8 cellular contexts compared by ENCODE assay signal in the genomic region with DNA sequence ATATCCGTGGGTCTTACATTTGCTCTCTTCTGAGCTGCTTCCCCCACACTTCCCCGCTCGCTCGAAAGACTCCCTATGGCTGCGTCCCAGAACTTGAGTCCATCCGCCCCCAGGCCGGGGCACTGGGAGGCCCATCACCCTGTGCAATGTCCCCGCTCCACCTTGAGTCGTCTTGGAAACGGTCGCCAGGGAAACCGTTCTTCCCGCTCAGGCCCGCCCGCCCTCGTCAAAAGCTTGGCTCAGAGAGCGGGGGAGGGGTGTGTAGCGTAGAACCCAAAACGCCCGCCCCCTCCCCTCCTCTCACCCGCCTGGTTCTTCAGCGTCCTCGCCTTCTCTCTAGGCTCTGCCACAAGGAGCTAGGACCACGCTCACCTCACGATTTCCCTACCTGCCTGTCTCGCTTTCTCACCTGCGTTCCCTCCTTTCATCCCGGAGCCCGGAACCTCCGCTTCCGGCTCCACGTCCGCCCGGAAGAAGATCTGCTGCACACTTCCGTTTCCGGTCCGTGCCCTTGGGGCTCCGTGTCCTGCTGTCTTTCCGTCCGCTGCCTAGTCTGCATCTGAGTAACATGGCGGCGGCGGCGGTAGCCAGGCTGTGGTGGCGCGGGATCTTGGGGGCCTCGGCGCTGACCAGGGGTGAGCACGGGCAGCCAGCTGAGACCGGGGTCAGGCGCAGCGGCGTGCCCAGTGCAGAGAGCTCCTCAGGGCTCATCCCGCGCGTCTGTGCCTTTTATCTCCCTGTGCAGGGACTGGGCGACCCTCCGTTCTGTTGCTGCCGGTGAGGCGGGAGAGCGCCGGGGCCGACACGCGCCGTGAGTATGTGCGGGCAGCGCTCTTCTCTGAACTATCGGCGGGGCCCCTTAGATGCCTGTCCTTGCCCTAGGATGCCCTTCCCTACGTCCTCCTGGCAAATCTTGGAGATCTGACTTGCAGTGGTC. TPM values are rescaled to one million over a fixed set of nuclear protein-coding genes. Genes with fewer than 3 reads are reported as not detected.
DNase-seq lines count a peak whose midpoint lies in the region; ATAC-seq, FAIRE-seq and TF ChIP-seq lines count a peak whose summit lies in the region.

A gene (minus strand): TSS at position 447 of the 937 bp plus-strand sequence. CDS start 19 bp downstream, at position 428.
A gene (plus strand): TSS at position 551 of the 937 bp plus-strand sequence. CDS start 18 bp downstream, at position 569.

- no peaks in the 10 kb centered on the region for H3K9me3 ChIP-seq in HepG2 (ENCODE audit: low read length)

- CTCF ChIA-PET in HepG2 (lab: Yijun Ruan, JAX; ENCODE audit: low intra/inter-chr PET ratio, low total read pairs) = interaction anchor here (1.0 kb wide), 1 partner anchor 25 kb away, joined by 3 read pairs; no protein-coding TSS in a partner anchor

- H2AFZ ChIP-seq in HepG2 (ENCODE audit: low read length) = peak within 1 kb of the TSS; percentile 85

- no peaks in the 10 kb centered on the region for H3K27me3 Mint-ChIP-seq in dendritic cell treated with granulocyte-macrophage colony-stimulating factor and Interleukin-4, amounts not matched to agents 40 ng/mL and 50 ng/mL, for 4 days

- peaks cover 7 to 33% of the 10 kb centered on the region in 2 experiments for H3K36me3 ChIP-seq in HepG2 (replicated peaks in 1 of 2; ENCODE audit: control insufficient read depth in 1 of 2, insufficient read depth in 2 of 2, low read length in 2 of 2)

- peak within 1 kb of the TSS; percentile 93 for H3K27ac Mint-ChIP-seq in dendritic cell treated with granulocyte-macrophage colony-stimulating factor and Interleukin-4, amounts not matched to agents 40 ng/mL and 50 ng/mL, for 4 days

- no peaks in the 10 kb centered on the region for H4K20me1 ChIP-seq in HepG2 (ENCODE audit: insufficient read depth, low read length)

- peak within 1 kb of the TSS; percentile 90 for H3K4me3 Mint-ChIP-seq in dendritic cell treated with granulocyte-macrophage colony-stimulating factor and Interleukin-4, amounts not matched to agents 40 ng/mL and 50 ng/mL, for 4 days

- WGBS in HepG2 (ENCODE audit: low lambda C conversion rate) = under 1% methylated on average over 33 of the region's 71 CpGs

- peaks cover 24% of the 10 kb centered on the region for H3K4me1 ChIP-seq in HepG2 (ENCODE audit: insufficient read depth, low read length)

- peak; percentile 51; the same call in 1 of the 2 replicates for TF ChIP-seq RAD21 in HepG2 (CRISPR knock-in tag; IDR thresholded peaks at IDR 0.05)

- H3K27me3 ChIP-seq in HepG2 (ENCODE audit: control insufficient read depth in 1 of 2, insufficient read depth in 2 of 2, low read length in 2 of 2) = no peaks in the 10 kb centered on the region; a peak in 1 of 5 replicates

- peak within 1 kb of the TSS; percentile 73 for H3K4me2 ChIP-seq in HepG2 (ENCODE audit: low read depth, low read length)

- TF ChIP-seq POLR2A in HepG2 (IDR thresholded peaks at IDR 0.05; ENCODE audit: insufficient read depth in 1 of 2, low read depth in 2 of 2, low read length in 2 of 2) = peak; percentile 56 to 86; a peak in 3 of 4 replicates

- FAIRE-seq in HepG2 (lab: Jason Lieb, UNC) = peak; percentile 4

- H3K4me3 ChIP-seq in HepG2 (replicated peaks in 1 of 3; ENCODE audit: insufficient read depth in 1 of 3, low read depth in 2 of 3, low read length in 3 of 3) = peak within 1 kb of the TSS; percentile 95 to 99 (median 97)

- peak in 1 of 2 experiments; percentile 55; a peak in 2 of 4 replicates for TF ChIP-seq EP300 in HepG2 (IDR thresholded peaks at IDR 0.05; ENCODE audit: low read depth in 2 of 2, low read length in 2 of 2)
- TF ChIP-seq EP300 in HepG2 (CRISPR knock-in tag; IDR thresholded peaks at IDR 0.05; ENCODE audit: borderline replicate concordance) = peak; percentile 72

- H3K27ac ChIP-seq in C4-2B (peak within 1 kb of the TSS; percentile 98), HepG2 (ENCODE audit: extremely low read length, insufficient read depth, low read length) (peak within 1 kb of the TSS; percentile 82)

- BruUV-seq in HepG2 (replicated peaks; lab: Mats Ljungman, UMichigan) = TSS peak; percentile 83

- H3K9me3 Mint-ChIP-seq in dendritic cell treated with granulocyte-macrophage colony-stimulating factor and Interleukin-4, amounts not matched to agents 40 ng/mL and 50 ng/mL, for 4 days = no peaks in the 10 kb centered on the region

- peaks cover 42% of the 10 kb centered on the region for H3K4me1 Mint-ChIP-seq in dendritic cell treated with granulocyte-macrophage colony-stimulating factor and Interleukin-4, amounts not matched to agents 40 ng/mL and 50 ng/mL, for 4 days (ENCODE audit: low read depth)

- no peak for TF ChIP-seq CTCF in C4-2B (conservative IDR thresholded peaks at IDR 0.05)
- peak; percentile 20; the same call in 1 of the 2 replicates for TF ChIP-seq CTCF in HepG2 (CRISPR knock-in tag; IDR thresholded peaks at IDR 0.05)

- peak; percentile 96 for DNase-seq in NCI-H748 (lab: John Stamatoyannopoulos, UW; ENCODE audit: unreplicated experiment)
- peak; percentile 85 for DNase-seq in activated CD4-positive, alpha-beta T cell treated with anti-CD3 and anti-CD28 coated beads, Interleukin-2, amount 50 U/mL, for 1 hour
- DNase-seq in HepG2 (ENCODE audit: low spot score) = peak; percentile 77
- DNase-seq in stimulated activated CD4-positive, alpha-beta T cell treated with anti-CD3 and anti-CD28 coated beads, Interleukin-2, amount 100 ng/mL, for 48 hours = peak; percentile 92 to 93

- peak; percentile 96 for ATAC-seq in GM19395 (IDR thresholded peaks at IDR 0.05; ENCODE audit: unreplicated experiment)
- peak; percentile 73 for ATAC-seq in HG03558 (IDR thresholded peaks at IDR 0.05; ENCODE audit: extremely low read depth, unreplicated experiment)
- ATAC-seq in HepG2 = peak; percentile 95

- POLR2A ChIA-PET in HepG2 (lab: Yijun Ruan, JAX) = interaction anchor here (0.8 to 2.2 kb wide), 7 partner anchors 9 to 38 kb away, joined by 3 to 15 read pairs (median 5); a partner anchor contains a TSS

- H3K36me3 Mint-ChIP-seq in dendritic cell treated with granulocyte-macrophage colony-stimulating factor and Interleukin-4, amounts not matched to agents 40 ng/mL and 50 ng/mL, for 4 days (ENCODE audit: low read depth) = peaks cover 85% of the 10 kb centered on the region

- H3K9ac ChIP-seq in HepG2 (ENCODE audit: insufficient read depth, low read depth, low read length) = peak within 1 kb of the TSS; percentile 96

- peaks cover 24% of the 10 kb centered on the region for H3K79me2 ChIP-seq in HepG2 (ENCODE audit: insufficient read depth, low read length)

- intact Hi-C loops in dendritic cell treated with granulocyte-macrophage colony-stimulating factor and Interleukin-4, amounts not matched to agents 40 ng/mL and 50 ng/mL, for 4 days (cut with micrococcal nuclease) = loop anchor here (5.0 kb wide), 1 partner anchor 34 kb away; no protein-coding TSS in a partner anchor
- intact Hi-C loops in HepG2 (cut with micrococcal nuclease; ENCODE audit: unreplicated experiment) = no loop called here

- in situ Hi-C loops in HepG2 (cut with HindIII; ENCODE audit: extremely low pct_ligation_motif_present, low pct_unique_long_range_greater_than_20kb) = no loop called here

RNA-seq across cellular contexts. Expression of the first gene that starts in this region (rescaled TPM):
- 12.8 and 16.3 TPM in 2 replicates for total RNA-seq in HepG2 (2016; rRNA removed; fragmentation: Illumina TruSeq; extraction: Trizol)
- 1.7 and 3.2 TPM in 2 replicates for total RNA-seq in HepG2 (2016; cell fraction: cytosol; rRNA removed; fragmentation: Illumina TruSeq; extraction: Trizol; ENCODE audit: low read depth)
- 11.8 and 15.3 TPM in 2 replicates for total RNA-seq in HepG2 (2016; cell fraction: insoluble cytoplasmic fraction; rRNA removed; fragmentation: Illumina TruSeq; extraction: Trizol)
- total RNA-seq in HepG2 (2016; cell fraction: membrane; rRNA removed; fragmentation: Illumina TruSeq; extraction: Trizol) = 4.6 and 5.3 TPM in 2 replicates
- 6.6 and 6.7 TPM in 2 replicates for total RNA-seq in HepG2 (2016; cell fraction: nucleus; rRNA removed; fragmentation: Illumina TruSeq; extraction: Trizol)
- 8.5 and 10.4 TPM in 2 replicates for polyA plus RNA-seq in HepG2 (2011; rRNA removed)
- polyA plus RNA-seq in HepG2 (2011; cell fraction: cytosol; rRNA removed) = 10.7 and 10.9 TPM in 2 replicates
- polyA plus RNA-seq in HepG2 (2011; cell fraction: nucleus; rRNA removed) = 4.4 and 5.2 TPM in 2 replicates
- 6.3 and 8.1 TPM in 2 replicates for polyA plus RNA-seq in HepG2 (2012)
- polyA plus RNA-seq in HepG2 (2016; cell fraction: cytosol; fragmentation: Illumina TruSeq; extraction: Trizol; ENCODE audit: low read depth) = 0.88 and 1.1 TPM in 2 replicates
- 13.5 and 13.9 TPM in 2 replicates for polyA plus RNA-seq in HepG2 (2016; cell fraction: insoluble cytoplasmic fraction; fragmentation: Illumina TruSeq; extraction: Trizol; ENCODE audit: low read depth)
- 2.7 and 3.1 TPM in 2 replicates for polyA plus RNA-seq in HepG2 (2016; cell fraction: membrane; fragmentation: Illumina TruSeq; extraction: Trizol; ENCODE audit: low read depth)
- polyA plus RNA-seq in HepG2 (2016; cell fraction: nucleus; fragmentation: Illumina TruSeq; extraction: Trizol; ENCODE audit: insufficient read depth, low read depth) = 7.0 and 7.3 TPM in 2 replicates
- 23.9 and 78.0 TPM in 2 replicates for polyA minus RNA-seq in HepG2 (2011; rRNA and poly(A)+ RNA removed; ENCODE audit: low replicate concordance)
- 6.1 and 7.7 TPM in 2 replicates for polyA minus RNA-seq in HepG2 (2011; cell fraction: cytosol; rRNA and poly(A)+ RNA removed)
- 6.1 and 6.6 TPM in 2 replicates for polyA minus RNA-seq in HepG2 (2011; cell fraction: nucleus; rRNA and poly(A)+ RNA removed)

RNA-seq across cellular contexts. Expression of the second gene that starts in this region (rescaled TPM):
- 151 and 177 TPM in 2 replicates for total RNA-seq in HepG2 (2016; rRNA removed; fragmentation: Illumina TruSeq; extraction: Trizol)
- 63.9 and 66.7 TPM in 2 replicates for total RNA-seq in HepG2 (2016; cell fraction: cytosol; rRNA removed; fragmentation: Illumina TruSeq; extraction: Trizol; ENCODE audit: low read depth)
- total RNA-seq in HepG2 (2016; cell fraction: insoluble cytoplasmic fraction; rRNA removed; fragmentation: Illumina TruSeq; extraction: Trizol) = 156 and 192 TPM in 2 replicates
- total RNA-seq in HepG2 (2016; cell fraction: membrane; rRNA removed; fragmentation: Illumina TruSeq; extraction: Trizol) = 73.2 and 73.9 TPM in 2 replicates
- 95.2 and 101 TPM in 2 replicates for total RNA-seq in HepG2 (2016; cell fraction: nucleus; rRNA removed; fragmentation: Illumina TruSeq; extraction: Trizol)
- 136 and 184 TPM in 2 replicates for polyA plus RNA-seq in HepG2 (2011; rRNA removed)
- 250 and 309 TPM in 2 replicates for polyA plus RNA-seq in HepG2 (2011; cell fraction: cytosol; rRNA removed)
- polyA plus RNA-seq in HepG2 (2011; cell fraction: nucleus; rRNA removed) = 121 and 147 TPM in 2 replicates
- 68.1 and 104 TPM in 2 replicates for polyA plus RNA-seq in HepG2 (2012)
- polyA plus RNA-seq in HepG2 (2016; cell fraction: cytosol; fragmentation: Illumina TruSeq; extraction: Trizol; ENCODE audit: low read depth) = 59.5 and 64.2 TPM in 2 replicates
- 207 and 214 TPM in 2 replicates for polyA plus RNA-seq in HepG2 (2016; cell fraction: insoluble cytoplasmic fraction; fragmentation: Illumina TruSeq; extraction: Trizol; ENCODE audit: low read depth)
- 60.1 and 66.7 TPM in 2 replicates for polyA plus RNA-seq in HepG2 (2016; cell fraction: membrane; fragmentation: Illumina TruSeq; extraction: Trizol; ENCODE audit: low read depth)
- 195 and 196 TPM in 2 replicates for polyA plus RNA-seq in HepG2 (2016; cell fraction: nucleus; fragmentation: Illumina TruSeq; extraction: Trizol; ENCODE audit: insufficient read depth, low read depth)
- 139 and 344 TPM in 2 replicates for polyA minus RNA-seq in HepG2 (2011; rRNA and poly(A)+ RNA removed; ENCODE audit: low replicate concordance)
- polyA minus RNA-seq in HepG2 (2011; cell fraction: cytosol; rRNA and poly(A)+ RNA removed) = 32.1 and 32.6 TPM in 2 replicates
- polyA minus RNA-seq in HepG2 (2011; cell fraction: nucleus; rRNA and poly(A)+ RNA removed) = 45.3 and 46.7 TPM in 2 replicates

Comparison
In these comparisons a context has a peak if more than half of its experiments do, and no peak if none do; other contexts are left out.
1. Peak in every context shown above with its lines: DNase-seq, ATAC-seq, H3K4me3 ChIP-seq and H3K27ac ChIP-seq.